ENCODE assay signal across 10 cellular contexts in genomic region chr17:27576429-27577123, GRCh38. TPM values are rescaled to one million over a fixed set of nuclear protein-coding genes. Genes with fewer than 3 reads are reported as not detected.
DNase-seq lines count a peak whose midpoint lies in the region; ATAC-seq and TF ChIP-seq lines count a peak whose summit lies in the region.
"Had no signal": no experiment of that assay in that cellular context is flagged by ENCODE, and none has a peak within 500 bp of the region (broad histone marks: within the 10 kb centered on the region; RNA-seq: fewer than 3 reads in every experiment).

No MANE protein-coding gene starts in this region.

- ATAC-seq in activated T-cell treated with anti-CD3 and anti-CD28 coated beads, Interleukin-2, amount 50 U/mL, for 72 hours (replicated peaks in 1 of 2), result no peak
- ATAC-seq in activated T-cell treated with anti-CD3 and anti-CD28 coated beads, Interleukin-2, amount 50 U/mL, for 4 hours, result no peak
- no peak for ATAC-seq in activated naive CD8-positive, alpha-beta T cell treated with anti-CD3 and anti-CD28 coated beads, Interleukin-2, amount 50 U/mL, for 24 hours
- ATAC-seq in effector memory CD8-positive, alpha-beta T cell (replicated peaks), result no peak

- no peak overlapping the region for H3K4me3 ChIP-seq in tibial nerve

- WGBS in tibial nerve, 2 donors, result 50 to 57% methylated on average over 8 of the region's 8 CpGs

- H3K27ac ChIP-seq in tibial nerve, result peak overlapping the region; percentile 60 to 85 (median 68)

- no peak for TF ChIP-seq EP300 in tibial nerve (IDR thresholded peaks at IDR 0.05)

- TF ChIP-seq CTCF in tibial nerve (IDR thresholded peaks at IDR 0.05), result no peak

- H3K36me3 Mint-ChIP-seq in activated T-cell treated with anti-CD3 and anti-CD28 coated beads, Interleukin-2, amount 50 U/mL, for 72 hours (ENCODE audit: insufficient read depth in 2 of 2), result peaks cover 9 to 22% of the 10 kb centered on the region in 2 donors
- H3K36me3 Mint-ChIP-seq in activated T-cell treated with anti-CD3 and anti-CD28 coated beads, Interleukin-2, amount 50 U/mL, for 4 hours (ENCODE audit: insufficient read depth), result no peaks in the 10 kb centered on the region
- H3K36me3 Mint-ChIP-seq in activated naive CD8-positive, alpha-beta T cell treated with anti-CD3 and anti-CD28 coated beads, Interleukin-2, amount 50 U/mL, for 24 hours (ENCODE audit: low read depth), result peaks cover 34% of the 10 kb centered on the region
- peaks cover 3% of the 10 kb centered on the region for H3K36me3 Mint-ChIP-seq in effector memory CD8-positive, alpha-beta T cell (ENCODE audit: insufficient read depth)

- no peaks in the 10 kb centered on the region for H3K9me3 Mint-ChIP-seq in activated T-cell treated with anti-CD3 and anti-CD28 coated beads, Interleukin-2, amount 50 U/mL, for 72 hours
- H3K9me3 Mint-ChIP-seq in activated T-cell treated with anti-CD3 and anti-CD28 coated beads, Interleukin-2, amount 50 U/mL, for 4 hours, result no peaks in the 10 kb centered on the region
- H3K9me3 Mint-ChIP-seq in activated naive CD8-positive, alpha-beta T cell treated with anti-CD3 and anti-CD28 coated beads, Interleukin-2, amount 50 U/mL, for 24 hours, result no peaks in the 10 kb centered on the region
- H3K9me3 Mint-ChIP-seq in effector memory CD8-positive, alpha-beta T cell, result no peaks in the 10 kb centered on the region

- TF ChIP-seq POLR2A in tibial nerve (IDR thresholded peaks at IDR 0.05), result no peak

- H3K27ac Mint-ChIP-seq in activated T-cell treated with anti-CD3 and anti-CD28 coated beads, Interleukin-2, amount 50 U/mL, for 72 hours, result peak overlapping the region; percentile 74
- peak overlapping the region; percentile 47 for H3K27ac Mint-ChIP-seq in activated naive CD8-positive, alpha-beta T cell treated with anti-CD3 and anti-CD28 coated beads, Interleukin-2, amount 50 U/mL, for 24 hours
- H3K27ac Mint-ChIP-seq in effector memory CD8-positive, alpha-beta T cell, result peak overlapping the region in 1 of 2 donors; percentile 3

- no peak for DNase-seq in activated T-cell treated with anti-CD3 and anti-CD28 coated beads, Interleukin-2, amount 50 U/mL, for 72 hours
- DNase-seq in activated T-cell treated with anti-CD3 and anti-CD28 coated beads, Interleukin-2, amount 50 U/mL, for 4 hours, result no peak
- no peak for DNase-seq in activated naive CD8-positive, alpha-beta T cell treated with anti-CD3 and anti-CD28 coated beads, Interleukin-2, amount 50 U/mL, for 24 hours
- DNase-seq in medulla oblongata (ENCODE audit: extremely low spot score), result peak; percentile 64
- no peak for DNase-seq in tibial nerve (ENCODE audit: low spot score in 2 of 2)
- no peak for DNase-seq in HuH-7.5 (ENCODE audit: low spot score)
- no peak for DNase-seq in effector memory CD8-positive, alpha-beta T cell
- no peak for DNase-seq in COLO668 (lab: John Stamatoyannopoulos, UW; ENCODE audit: unreplicated experiment)
- DNase-seq: activated gamma-delta T cell treated with Interleukin-2 at 50 U/mL for 16 hours, NCI-H1092 had no signal

- no peaks in the 10 kb centered on the region for H3K27me3 ChIP-seq in tibial nerve

- no peaks in the 10 kb centered on the region for H3K36me3 ChIP-seq in tibial nerve

- H3K9me3 ChIP-seq in tibial nerve, result no peaks in the 10 kb centered on the region

- peaks cover 99% of the 10 kb centered on the region for H3K4me1 Mint-ChIP-seq in activated T-cell treated with anti-CD3 and anti-CD28 coated beads, Interleukin-2, amount 50 U/mL, for 72 hours (ENCODE audit: low read depth)
- H3K4me1 Mint-ChIP-seq in activated T-cell treated with anti-CD3 and anti-CD28 coated beads, Interleukin-2, amount 50 U/mL, for 4 hours (ENCODE audit: low read depth), result peaks cover 50% of the 10 kb centered on the region
- peaks cover 81% of the 10 kb centered on the region for H3K4me1 Mint-ChIP-seq in activated naive CD8-positive, alpha-beta T cell treated with anti-CD3 and anti-CD28 coated beads, Interleukin-2, amount 50 U/mL, for 24 hours
- H3K4me1 Mint-ChIP-seq in effector memory CD8-positive, alpha-beta T cell (ENCODE audit: low read depth in 2 of 2), result peaks cover 15 to 28% of the 10 kb centered on the region in 2 donors

- peak overlapping the region; percentile 31 to 37 for H3K4me3 Mint-ChIP-seq in activated T-cell treated with anti-CD3 and anti-CD28 coated beads, Interleukin-2, amount 50 U/mL, for 72 hours
- H3K4me3 Mint-ChIP-seq in activated T-cell treated with anti-CD3 and anti-CD28 coated beads, Interleukin-2, amount 50 U/mL, for 4 hours, result no peak overlapping the region
- no peak overlapping the region for H3K4me3 Mint-ChIP-seq in activated naive CD8-positive, alpha-beta T cell treated with anti-CD3 and anti-CD28 coated beads, Interleukin-2, amount 50 U/mL, for 24 hours
- no peak overlapping the region for H3K4me3 Mint-ChIP-seq in effector memory CD8-positive, alpha-beta T cell

- H3K4me1 ChIP-seq in tibial nerve, result peaks cover 0 to 43% (median 19%) of the 10 kb centered on the region in 4 donors

- no peaks in the 10 kb centered on the region for H3K27me3 Mint-ChIP-seq in activated T-cell treated with anti-CD3 and anti-CD28 coated beads, Interleukin-2, amount 50 U/mL, for 72 hours (ENCODE audit: low read depth)
- no peaks in the 10 kb centered on the region for H3K27me3 Mint-ChIP-seq in activated T-cell treated with anti-CD3 and anti-CD28 coated beads, Interleukin-2, amount 50 U/mL, for 4 hours (ENCODE audit: low read depth)
- H3K27me3 Mint-ChIP-seq in activated naive CD8-positive, alpha-beta T cell treated with anti-CD3 and anti-CD28 coated beads, Interleukin-2, amount 50 U/mL, for 24 hours, result no peaks in the 10 kb centered on the region
- no peaks in the 10 kb centered on the region for H3K27me3 Mint-ChIP-seq in effector memory CD8-positive, alpha-beta T cell

RNA-seq across cellular contexts. Expression of gene LGALS9, which starts 54.4 kb away (rescaled TPM):
- 10 to 100 TPM; 44.8 to 46.3 TPM for total RNA-seq in activated T-cell treated with anti-CD3 and anti-CD28 coated beads, Interleukin-2, amount 50 U/mL, for 72 hours
- total RNA-seq in activated T-cell treated with anti-CD3 and anti-CD28 coated beads, Interleukin-2, amount 50 U/mL, for 4 hours, result 10 to 100 TPM; 13.4 to 21.8 (median 16.4) TPM
- total RNA-seq in tibial nerve, result 10 to 100 TPM; 11.9 to 73.5 (median 20.7) TPM

Comparison
In these comparisons a context has a peak if more than half of its experiments do, and no peak if none do; other contexts are left out.
1. H3K4me3 Mint-ChIP-seq: peak in activated T-cell treated with anti-CD3 and anti-CD28 coated beads, Interleukin-2, amount 50 U/mL, for 72 hours (2 of 2); none in activated T-cell treated with anti-CD3 and anti-CD28 coated beads, Interleukin-2, amount 50 U/mL, for 4 hours (single experiment), activated naive CD8-positive, alpha-beta T cell treated with anti-CD3 and anti-CD28 coated beads, Interleukin-2, amount 50 U/mL, for 24 hours (single experiment) and effector memory CD8-positive, alpha-beta T cell (0 of 2).